Comparison of ENCODE assay signal across 28 cellular contexts in the genomic region with DNA sequence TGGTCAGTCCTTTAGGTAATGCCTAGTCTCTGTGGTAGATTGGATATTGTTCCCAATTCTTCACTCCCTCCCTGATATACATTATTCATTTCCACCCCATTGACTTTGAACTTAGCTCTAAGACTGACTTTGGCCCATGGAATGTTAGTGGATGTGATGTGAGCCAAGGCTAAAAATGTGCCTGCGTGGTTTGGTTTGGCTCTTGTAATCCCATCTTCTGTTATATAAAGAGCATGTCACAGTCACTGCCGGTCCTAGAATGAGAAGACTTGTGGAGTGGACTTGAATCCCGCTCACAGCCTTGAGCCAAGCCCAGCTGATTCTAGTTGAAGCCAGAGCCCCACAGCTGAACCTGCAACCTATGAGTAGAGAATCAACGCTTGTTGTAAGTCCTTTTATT. TPM values are rescaled to one million over a fixed set of nuclear protein-coding genes. Genes with fewer than 3 reads are reported as not detected.
DNase-seq lines count a peak whose midpoint lies in the region; ATAC-seq, FAIRE-seq and TF ChIP-seq lines count a peak whose summit lies in the region.
"Had no signal": no experiment of that assay in that cellular context is flagged by ENCODE, and none has a peak within 500 bp of the region (broad histone marks: within the 10 kb centered on the region; RNA-seq: fewer than 3 reads in every experiment).

No MANE protein-coding gene starts in this region.

- TF ChIP-seq CTCF in HFFc6 (IDR thresholded peaks at IDR 0.05) (no peak), astrocyte (IDR thresholded peaks at IDR 0.05; ENCODE audit: insufficient read depth, low read depth, low read length) (no peak)

- FAIRE-seq in astrocyte (lab: Jason Lieb, UNC), result no peak

- DNase-seq in AG08396 (ENCODE audit: low spot score) (peak; percentile 38), HFFc6 (peak; percentile 16), astrocyte (ENCODE audit: low read depth) (peak; percentile 90), kidney tubule cell (ENCODE audit: low spot score) (peak; percentile 37)
- DNase-seq in activated naive CD4-positive, alpha-beta T cell treated with anti-CD3 and anti-CD28 coated beads, Interleukin-2, amount 50 U/mL, for 16 hours, result no peak
- DNase-seq in stimulated activated effector memory CD8-positive, alpha-beta T cell treated with anti-CD3 and anti-CD28 coated beads, Interleukin-12 subunit alpha, Interleukin-12 subunit beta, amount 100 ng/mL, for 72 hours (ENCODE audit: low spot score in 2 of 2), result no peak
- DNase-seq: activated CD4-positive, alpha-beta T cell treated with anti-CD3 and anti-CD28 coated beads for 36 hours; activated CD8-positive, alpha-beta memory T cell treated with anti-CD3 and anti-CD28 coated beads for 24 hours; activated gamma-delta T cell; activated naive CD8-positive, alpha-beta T cell treated with anti-CD3 and anti-CD28 coated beads, Interleukin-2, amount 50 U/mL, for 24 hours; activated T-cell treated with anti-CD3 and anti-CD28 coated beads, Interleukin-2, amount 50 U/mL, for 1 hour; CD4-positive, alpha-beta memory T cell; colonic mucosa; DMS 273 treated with DMSO at 0.1 percent for 48 hours; Karpas-422; NCI-H1105; NCI-H2029; NCI-H69; stimulated activated CD4-positive, alpha-beta T cell treated with anti-CD3 and anti-CD28 coated beads, Interleukin-2, amount 100 ng/mL, for 48 hours; T-helper 1 cell had no signal

- no peak overlapping the region for H3K9ac ChIP-seq in astrocyte (ENCODE audit: low read length)

- no peak overlapping the region for H3K27ac Mint-ChIP-seq in HFFc6
- no peak overlapping the region for H3K27ac Mint-ChIP-seq in astrocyte (ENCODE audit: unreplicated experiment)
- no peak overlapping the region for H3K27ac Mint-ChIP-seq in stimulated activated effector memory CD8-positive, alpha-beta T cell treated with anti-CD3 and anti-CD28 coated beads, Interleukin-12 subunit alpha, Interleukin-12 subunit beta, amount 100 ng/mL, for 72 hours
- H3K27ac Mint-ChIP-seq: activated CD4-positive, alpha-beta T cell treated with anti-CD3 and anti-CD28 coated beads for 36 hours; activated naive CD8-positive, alpha-beta T cell treated with anti-CD3 and anti-CD28 coated beads, Interleukin-2, amount 50 U/mL, for 24 hours; CD4-positive, alpha-beta memory T cell; stimulated activated memory B cell treated with anti-CD40 and anti-IgM and Interleukin-4, amounts not matched to agents 10 μg/mL and 1 μg/mL and 100 μg/mL, for 72 hours had no signal

- H4K20me1 ChIP-seq in astrocyte (ENCODE audit: insufficient read depth, low read length), result no peaks in the 10 kb centered on the region

- no peaks in the 10 kb centered on the region for H3K27me3 ChIP-seq in astrocyte (ENCODE audit: insufficient read depth, low read length)
- H3K27me3 ChIP-seq: breast epithelium, esophagus muscularis mucosa, gastroesophageal sphincter, vagina had no signal

- H3K27me3 Mint-ChIP-seq in HFFc6 (ENCODE audit: insufficient read depth) (peaks cover 12% of the 10 kb centered on the region), astrocyte (ENCODE audit: low read depth, unreplicated experiment) (peaks cover 5% of the 10 kb centered on the region)
- H3K27me3 Mint-ChIP-seq: naive B cell; stimulated activated memory B cell treated with anti-CD40 and anti-IgM and Interleukin-4, amounts not matched to agents 10 μg/mL and 1 μg/mL and 100 μg/mL, for 72 hours had no signal

- H2AFZ ChIP-seq in astrocyte (ENCODE audit: low read depth, low read length), result no peak overlapping the region

- no peaks in the 10 kb centered on the region for H3K4me1 ChIP-seq in astrocyte (ENCODE audit: insufficient read depth, low read length)
- H3K4me1 ChIP-seq: breast epithelium, colonic mucosa, esophagus muscularis mucosa, gastroesophageal sphincter, vagina had no signal

- no peaks in the 10 kb centered on the region for H3K79me2 ChIP-seq in astrocyte (ENCODE audit: insufficient read depth, low read length)

- no peak overlapping the region for H3K4me3 ChIP-seq in astrocyte (ENCODE audit: insufficient read depth, low read depth, low read length)
- H3K4me3 ChIP-seq: breast epithelium, colonic mucosa, esophagus muscularis mucosa, gastroesophageal sphincter, vagina had no signal

- H3K36me3 Mint-ChIP-seq in HFFc6 (ENCODE audit: low read depth) (no peaks in the 10 kb centered on the region), astrocyte (ENCODE audit: low read depth, unreplicated experiment) (no peaks in the 10 kb centered on the region)
- no peaks in the 10 kb centered on the region for H3K36me3 Mint-ChIP-seq in stimulated activated effector memory CD8-positive, alpha-beta T cell treated with anti-CD3 and anti-CD28 coated beads, Interleukin-12 subunit alpha, Interleukin-12 subunit beta, amount 100 ng/mL, for 72 hours
- H3K36me3 Mint-ChIP-seq: CD4-positive, alpha-beta memory T cell; naive B cell; stimulated activated memory B cell treated with anti-CD40 and anti-IgM and Interleukin-4, amounts not matched to agents 10 μg/mL and 1 μg/mL and 100 μg/mL, for 72 hours had no signal

- H3K9me3 Mint-ChIP-seq in HFFc6, result no peaks in the 10 kb centered on the region
- no peaks in the 10 kb centered on the region for H3K9me3 Mint-ChIP-seq in astrocyte (ENCODE audit: unreplicated experiment)
- H3K9me3 Mint-ChIP-seq in stimulated activated effector memory CD8-positive, alpha-beta T cell treated with anti-CD3 and anti-CD28 coated beads, Interleukin-12 subunit alpha, Interleukin-12 subunit beta, amount 100 ng/mL, for 72 hours, result no peaks in the 10 kb centered on the region
- H3K9me3 Mint-ChIP-seq: activated naive CD8-positive, alpha-beta T cell treated with anti-CD3 and anti-CD28 coated beads, Interleukin-2, amount 50 U/mL, for 24 hours; CD4-positive, alpha-beta memory T cell; naive B cell; stimulated activated memory B cell treated with anti-CD40 and anti-IgM and Interleukin-4, amounts not matched to agents 10 μg/mL and 1 μg/mL and 100 μg/mL, for 72 hours had no signal

- peaks cover 7% of the 10 kb centered on the region for H3K4me1 Mint-ChIP-seq in HFFc6 (ENCODE audit: low read depth)
- H3K4me1 Mint-ChIP-seq in astrocyte (ENCODE audit: low read depth, unreplicated experiment), result peaks cover 2% of the 10 kb centered on the region
- H3K4me1 Mint-ChIP-seq in stimulated activated effector memory CD8-positive, alpha-beta T cell treated with anti-CD3 and anti-CD28 coated beads, Interleukin-12 subunit alpha, Interleukin-12 subunit beta, amount 100 ng/mL, for 72 hours, result no peaks in the 10 kb centered on the region
- H3K4me1 Mint-ChIP-seq: activated CD4-positive, alpha-beta T cell treated with anti-CD3 and anti-CD28 coated beads for 36 hours had no signal

- H3K4me3 Mint-ChIP-seq in HFFc6 (no peak overlapping the region), astrocyte (ENCODE audit: unreplicated experiment) (no peak overlapping the region)
- H3K4me3 Mint-ChIP-seq in stimulated activated effector memory CD8-positive, alpha-beta T cell treated with anti-CD3 and anti-CD28 coated beads, Interleukin-12 subunit alpha, Interleukin-12 subunit beta, amount 100 ng/mL, for 72 hours, result no peak overlapping the region
- H3K4me3 Mint-ChIP-seq: activated CD4-positive, alpha-beta T cell treated with anti-CD3 and anti-CD28 coated beads for 36 hours; activated naive CD8-positive, alpha-beta T cell treated with anti-CD3 and anti-CD28 coated beads, Interleukin-2, amount 50 U/mL, for 24 hours; CD4-positive, alpha-beta memory T cell; stimulated activated memory B cell treated with anti-CD40 and anti-IgM and Interleukin-4, amounts not matched to agents 10 μg/mL and 1 μg/mL and 100 μg/mL, for 72 hours had no signal

- no peak overlapping the region for H3K4me2 ChIP-seq in astrocyte (ENCODE audit: low read length)

- no peaks in the 10 kb centered on the region for H3K9me3 ChIP-seq in astrocyte (ENCODE audit: insufficient read depth, low read depth, low read length)
- H3K9me3 ChIP-seq: breast epithelium, colonic mucosa, esophagus muscularis mucosa, gastroesophageal sphincter, vagina had no signal

- H3K36me3 ChIP-seq in astrocyte (ENCODE audit: insufficient read depth, low read length), result no peaks in the 10 kb centered on the region
- H3K36me3 ChIP-seq: breast epithelium, colonic mucosa, esophagus muscularis mucosa, gastroesophageal sphincter, vagina had no signal

- H3K27ac ChIP-seq in astrocyte (ENCODE audit: low read depth, low read length), result no peak overlapping the region
- H3K27ac ChIP-seq: breast epithelium, colonic mucosa, esophagus muscularis mucosa, gastroesophageal sphincter, vagina had no signal

- no peak for ATAC-seq in HG02571 (IDR thresholded peaks at IDR 0.05; ENCODE audit: unreplicated experiment)
- ATAC-seq in stimulated activated effector memory CD8-positive, alpha-beta T cell treated with anti-CD3 and anti-CD28 coated beads, Interleukin-12 subunit alpha, Interleukin-12 subunit beta, amount 100 ng/mL, for 72 hours, result no peak
- no peak for ATAC-seq in HG02970 (IDR thresholded peaks at IDR 0.05; ENCODE audit: low FRiP score, unreplicated experiment)
- ATAC-seq: activated CD4-positive, alpha-beta T cell treated with anti-CD3 and anti-CD28 coated beads for 36 hours; activated naive CD8-positive, alpha-beta T cell treated with anti-CD3 and anti-CD28 coated beads, Interleukin-2, amount 50 U/mL, for 24 hours had no signal

RNA-seq across cellular contexts. Expression of a gene that starts 23.6 kb away (rescaled TPM):
- total RNA-seq in HFFc6 (2021; fragmentation: NEBNext Ultra II Directional; extraction: Animal tissue kit (Norgen Biotek cat#: 25700)), result 10 to 100 TPM; 11.7 to 15.5 (median 12.9) TPM
- total RNA-seq in astrocyte, result 17.6 and 18.6 TPM in 2 replicates

RNA-seq across cellular contexts. Expression of a gene that starts 39.7 kb away (rescaled TPM):
- total RNA-seq in HFFc6 (2021; fragmentation: NEBNext Ultra II Directional; extraction: Animal tissue kit (Norgen Biotek cat#: 25700)), result 10 to 100 TPM; 27.5 to 33.0 (median 29.6) TPM
- 33.8 and 35.5 TPM in 2 replicates for total RNA-seq in astrocyte

Comparison
In these comparisons a context has a peak if more than half of its experiments do, and no peak if none do; other contexts are left out.
1. DNase-seq: peak in AG08396 (single experiment), HFFc6 (single experiment), astrocyte (single experiment) and kidney tubule cell (single experiment); none in activated naive CD4-positive, alpha-beta T cell treated with anti-CD3 and anti-CD28 coated beads, Interleukin-2, amount 50 U/mL, for 16 hours (single experiment) and stimulated activated effector memory CD8-positive, alpha-beta T cell treated with anti-CD3 and anti-CD28 coated beads, Interleukin-12 subunit alpha, Interleukin-12 subunit beta, amount 100 ng/mL, for 72 hours (0 of 2).